ENCODE assay signal across 12 cellular contexts in the genomic region with DNA sequence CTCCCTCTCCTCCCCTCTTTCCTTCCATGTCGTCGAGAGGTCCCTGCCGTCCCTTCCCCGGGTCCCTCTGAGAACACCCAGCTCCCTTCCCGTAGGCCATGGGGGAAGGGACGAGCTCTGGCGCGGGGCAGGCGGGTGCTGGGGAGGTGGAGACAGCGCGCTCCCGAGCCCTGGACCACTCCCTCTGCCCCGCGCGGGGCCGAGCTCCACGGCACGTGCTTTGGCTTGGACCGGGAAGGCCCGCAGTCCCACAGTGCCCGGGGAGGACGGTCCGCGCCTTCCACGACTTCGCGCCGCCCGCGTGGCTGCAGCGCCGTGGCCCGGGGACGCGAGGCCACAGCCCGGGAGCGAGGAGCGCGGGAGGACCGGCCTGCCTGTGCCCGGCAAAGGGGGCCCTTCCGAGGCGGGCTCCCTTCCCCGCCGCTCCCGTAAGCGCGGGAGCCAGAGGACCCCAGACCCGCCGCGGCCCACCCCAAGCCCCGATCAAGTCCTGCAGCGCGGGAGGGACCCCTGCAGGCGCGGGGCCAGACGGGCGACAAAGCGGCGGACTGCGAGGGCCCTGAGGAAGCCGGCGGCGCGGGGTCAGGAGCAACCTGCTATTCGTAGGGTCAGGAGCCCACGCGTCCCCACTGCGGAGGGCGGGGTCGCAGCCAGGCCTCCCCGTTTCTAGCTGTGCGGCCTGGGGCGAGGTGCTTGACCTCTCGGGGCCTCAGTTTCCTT.
A peak's percentile ranks its signal among the peaks of the same experiment; 100 is the strongest.
DNase-seq lines count a peak whose midpoint lies in the region; ATAC-seq, FAIRE-seq and TF ChIP-seq lines count a peak whose summit lies in the region.
"Had no signal": no experiment of that assay in that cellular context is flagged by ENCODE, and none has a peak within 500 bp of the region (broad histone marks: within the 10 kb centered on the region; RNA-seq: fewer than 3 reads in every experiment).

No MANE protein-coding gene starts in this region.

- H3K4me1 ChIP-seq in iPS-18a (ENCODE audit: control insufficient read depth, low read depth, low read length): no peaks in the 10 kb centered on the region
- peaks cover 3% of the 10 kb centered on the region for H3K4me1 ChIP-seq in rectal smooth muscle tissue (ENCODE audit: control insufficient read depth, insufficient read depth, low read length)

- peak; percentile 24 for DNase-seq in GM10248 (ENCODE audit: extremely low spot score)
- no peak for DNase-seq in bronchial epithelial cell (ENCODE audit: low read depth)
- DNase-seq in COLO829 (ENCODE audit: low spot score): no peak
- no peak for DNase-seq in globus pallidus (ENCODE audit: low spot score)
- DNase-seq in AML-193 (lab: John Stamatoyannopoulos, UW): no peak
- DNase-seq: activated effector memory CD4-positive, alpha-beta T cell treated with Interleukin-2 at 50 U/mL for 16 hours; GF-D8; stimulated activated CD4-positive, alpha-beta T cell treated with anti-CD3 and anti-CD28 coated beads, Interleukin-4, amount 100 ng/mL, for 1 hour; stimulated activated naive CD4-positive, alpha-beta T cell treated with Interleukin-2 at 50 U/mL for 16 hours had no signal

- no peaks in the 10 kb centered on the region for H3K9me3 ChIP-seq in iPS-18a (ENCODE audit: control insufficient read depth, low read depth, low read length)

- H3K9ac ChIP-seq in iPS-18a (ENCODE audit: low read length) (no peak overlapping the region), rectal smooth muscle tissue (ENCODE audit: low read length) (no peak overlapping the region)

- POLR2A ChIA-PET in GM10248 (lab: Yijun Ruan, JAX): no interaction called here

- CTCF ChIA-PET in GM10248 (lab: Yijun Ruan, JAX): no interaction called here

- FAIRE-seq in bronchial epithelial cell (lab: Jason Lieb, UNC): no peak

- no peak overlapping the region for H3K27ac ChIP-seq in iPS-18a (ENCODE audit: low read length)
- no peak overlapping the region for H3K27ac ChIP-seq in rectal smooth muscle tissue (ENCODE audit: low read depth, low read length)

- H3K27me3 ChIP-seq in bronchial epithelial cell (ENCODE audit: control insufficient read depth, insufficient read depth, low read length) (no peaks in the 10 kb centered on the region), iPS-18a (ENCODE audit: control insufficient read depth, insufficient read depth, low read length) (peaks cover 63% of the 10 kb centered on the region), rectal smooth muscle tissue (ENCODE audit: control insufficient read depth, insufficient read depth, low read length) (peaks cover 21% of the 10 kb centered on the region)

- H3K4me3 ChIP-seq in bronchial epithelial cell (ENCODE audit: low read depth, low read length) (peak overlapping the region; percentile 10), iPS-18a (ENCODE audit: low read length) (peak overlapping the region; percentile 43), rectal smooth muscle tissue (ENCODE audit: low read length) (peak overlapping the region; percentile 32)

- H3K36me3 ChIP-seq in bronchial epithelial cell (ENCODE audit: control insufficient read depth, insufficient read depth, low read length) (no peaks in the 10 kb centered on the region), iPS-18a (ENCODE audit: control insufficient read depth, low read depth, low read length) (no peaks in the 10 kb centered on the region), rectal smooth muscle tissue (ENCODE audit: control insufficient read depth, insufficient read depth, low read length) (no peaks in the 10 kb centered on the region)

- TF ChIP-seq CTCF in GM10248 (IDR thresholded peaks at IDR 0.05; ENCODE audit: control extremely low read depth, extremely low read depth, low read depth, missing control alignments) (no peak), bronchial epithelial cell (IDR thresholded peaks at IDR 0.05; ENCODE audit: insufficient read depth, low read length, severe bottlenecking) (no peak)

- ATAC-seq in HG02870 (IDR thresholded peaks at IDR 0.05; ENCODE audit: unreplicated experiment): no peak
